21 cellular contexts compared by ENCODE assay signal in genomic region chr5:36205329-36205728, GRCh38. TPM values are rescaled to one million over a fixed set of nuclear protein-coding genes. Genes with fewer than 3 reads are reported as not detected.
A peak's percentile ranks its signal among the peaks of the same experiment; 100 is the strongest.
DNase-seq lines count a peak whose midpoint lies in the region; ATAC-seq, FAIRE-seq and TF ChIP-seq lines count a peak whose summit lies in the region.
"Had no signal": no experiment of that assay in that cellular context is flagged by ENCODE, and none has a peak within 500 bp of the region (broad histone marks: within the 10 kb centered on the region; RNA-seq: fewer than 3 reads in every experiment).

No MANE protein-coding gene starts in this region.

- ATAC-seq in HepG2: no peak
- peak; percentile 89 for ATAC-seq in left lobe of liver
- ATAC-seq: A549; CD8-positive, alpha-beta T cell had no signal

- H3K79me2 ChIP-seq in HepG2 (ENCODE audit: insufficient read depth, low read length): no peaks in the 10 kb centered on the region

- intact Hi-C loops in HepG2 (cut with micrococcal nuclease; ENCODE audit: unreplicated experiment): no loop called here

- H3K36me3 ChIP-seq in liver (ENCODE audit: control insufficient read depth in 4 of 4, insufficient read depth in 3 of 4, low read depth in 1 of 4, low read length in 3 of 4): peaks cover 0 to 49% (median 32%) of the 10 kb centered on the region in 4 donors
- peaks cover 7 to 35% of the 10 kb centered on the region in 2 experiments for H3K36me3 ChIP-seq in HepG2 (replicated peaks in 1 of 2; ENCODE audit: control insufficient read depth in 1 of 2, insufficient read depth in 2 of 2, low read length in 2 of 2)
- peaks cover 0 to 48% (median 0%) of the 10 kb centered on the region in 3 donors for H3K36me3 ChIP-seq in tibial nerve

- peak in 1 of 2 donors; percentile 32 for TF ChIP-seq RAD21 in liver (IDR thresholded peaks at IDR 0.05)
- TF ChIP-seq RAD21 in HepG2 (CRISPR knock-in tag; IDR thresholded peaks at IDR 0.05): no peak

- H3K4me2 ChIP-seq in HepG2 (ENCODE audit: low read depth, low read length): no peak overlapping the region
- H3K4me2 ChIP-seq: A549; BLaER1 treated with 17β-estradiol and CSF1 and Interleukin-3, amounts not matched to agents 10 nM and 100 nM had no signal

- in situ Hi-C loops in HepG2 (cut with HindIII; ENCODE audit: extremely low pct_ligation_motif_present, low pct_unique_long_range_greater_than_20kb): no loop called here

- H3K9me3 ChIP-seq in liver (ENCODE audit: control insufficient read depth in 4 of 4, low read length in 3 of 4) (no peaks in the 10 kb centered on the region), HepG2 (ENCODE audit: low read length) (no peaks in the 10 kb centered on the region), tibial nerve (no peaks in the 10 kb centered on the region)
- H3K9me3 ChIP-seq: A549, Caco-2 had no signal

- FAIRE-seq in HepG2 (lab: Jason Lieb, UNC) (no peak), HTR-8/SVneo (lab: Jason Lieb, UNC) (peak; percentile 42)
- FAIRE-seq: A549, D721Med, GM12892, GM18507 had no signal

- no peaks in the 10 kb centered on the region for H4K20me1 ChIP-seq in HepG2 (ENCODE audit: insufficient read depth, low read length)

- CTCF ChIA-PET in HepG2 (lab: Yijun Ruan, JAX; ENCODE audit: low intra/inter-chr PET ratio, low total read pairs): no interaction called here
- CTCF ChIA-PET in HEK293T (lab: Yijun Ruan, JAX): no interaction called here

- TF ChIP-seq EP300 in HepG2 (IDR thresholded peaks at IDR 0.05; ENCODE audit: low read depth in 2 of 2, low read length in 2 of 2) (no peak), HepG2 (CRISPR knock-in tag; IDR thresholded peaks at IDR 0.05; ENCODE audit: borderline replicate concordance) (no peak), tibial nerve (IDR thresholded peaks at IDR 0.05) (no peak)

- POLR2A ChIA-PET in HepG2 (lab: Yijun Ruan, JAX) (no interaction called here), HEK293T (lab: Yijun Ruan, JAX) (no interaction called here)

- H2AFZ ChIP-seq in HepG2 (ENCODE audit: low read length): no peak overlapping the region

- no peak for DNase-seq in HepG2 (ENCODE audit: low spot score)
- no peak for DNase-seq in HTR-8/SVneo (ENCODE audit: insufficient read length, low spot score)
- DNase-seq in left lobe of liver (ENCODE audit: low spot score): no peak
- DNase-seq in coronary artery (ENCODE audit: low spot score): no peak
- no peak for DNase-seq in HEK293T (ENCODE audit: extremely low spot score)
- DNase-seq in tibial nerve (ENCODE audit: low spot score in 2 of 2): no peak
- DNase-seq: AML-193; Caco-2; Calu3; CD4-positive, alpha-beta T cell; CD8-positive, alpha-beta T cell; DMS79 treated with DMSO at 0.1 percent for 48 hours; GF-D8 had no signal

- TF ChIP-seq POLR2A in HepG2 (IDR thresholded peaks at IDR 0.05; ENCODE audit: insufficient read depth in 1 of 2, low read depth in 2 of 2, low read length in 2 of 2): no peak
- no peak for TF ChIP-seq POLR2A in tibial nerve (IDR thresholded peaks at IDR 0.05)

- H3K4me3 ChIP-seq in liver (ENCODE audit: low read depth in 1 of 3, low read length in 3 of 3) (no peak overlapping the region), HepG2 (replicated peaks in 1 of 3; ENCODE audit: insufficient read depth in 1 of 3, low read depth in 2 of 3, low read length in 3 of 3) (no peak overlapping the region), coronary artery (no peak overlapping the region), tibial nerve (no peak overlapping the region)
- H3K4me3 ChIP-seq: A549; BLaER1 treated with 17β-estradiol and CSF1 and Interleukin-3, amounts not matched to agents 10 nM and 100 nM had no signal

- H3K27ac ChIP-seq in liver (ENCODE audit: low read depth in 1 of 2, low read length in 2 of 2) (no peak overlapping the region), HepG2 (ENCODE audit: extremely low read length, insufficient read depth, low read length) (no peak overlapping the region), coronary artery (no peak overlapping the region), tibial nerve (no peak overlapping the region)
- H3K27ac ChIP-seq: 22Rv1; A549; BLaER1 treated with 17β-estradiol and CSF1 and Interleukin-3, amounts not matched to agents 10 nM and 100 nM; C4-2B had no signal

- H3K4me1 ChIP-seq in liver (ENCODE audit: control insufficient read depth in 4 of 4, insufficient read depth in 4 of 4, low read length in 3 of 4) (peaks cover 0 to 9% (median 5%) of the 10 kb centered on the region in 4 donors), HepG2 (ENCODE audit: insufficient read depth, low read length) (no peaks in the 10 kb centered on the region), tibial nerve (no peaks in the 10 kb centered on the region)
- H3K4me1 ChIP-seq: A549, Caco-2 had no signal

- no peaks in the 10 kb centered on the region for H3K27me3 ChIP-seq in liver (ENCODE audit: control insufficient read depth in 4 of 4, insufficient read depth in 4 of 4, low read length in 3 of 4)
- H3K27me3 ChIP-seq in HepG2 (ENCODE audit: control insufficient read depth in 1 of 2, insufficient read depth in 2 of 2, low read length in 2 of 2): no peaks in the 10 kb centered on the region
- H3K27me3 ChIP-seq in tibial nerve: no peaks in the 10 kb centered on the region
- H3K27me3 ChIP-seq: BLaER1 treated with 17β-estradiol and CSF1 and Interleukin-3, amounts not matched to agents 10 nM and 100 nM had no signal

- H3K9ac ChIP-seq in liver (ENCODE audit: low read depth in 1 of 2, low read length in 2 of 2) (no peak overlapping the region), HepG2 (ENCODE audit: insufficient read depth, low read depth, low read length) (no peak overlapping the region)
- H3K9ac ChIP-seq: BLaER1 treated with 17β-estradiol and CSF1 and Interleukin-3, amounts not matched to agents 10 nM and 100 nM had no signal

- TF ChIP-seq CTCF in liver (IDR thresholded peaks at IDR 0.05; ENCODE audit: low read depth, low read length, missing input control) (no peak), HepG2 (CRISPR knock-in tag; IDR thresholded peaks at IDR 0.05) (no peak), coronary artery (IDR thresholded peaks at IDR 0.05) (no peak), tibial nerve (IDR thresholded peaks at IDR 0.05) (no peak)

- no TSS peak for BruUV-seq in HepG2 (replicated peaks; lab: Mats Ljungman, UMichigan)

- 44% methylated on average over 2 of the region's 2 CpGs for WGBS in liver
- 95% methylated on average over 2 of the region's 2 CpGs for WGBS in HepG2 (ENCODE audit: low lambda C conversion rate)
- 90 to 99% methylated on average over 2 of the region's 2 CpGs for WGBS in tibial nerve, 2 donors

RNA-seq across cellular contexts. Expression of gene NADK2, which starts 36.4 kb away (rescaled TPM):
- total RNA-seq in liver: 100 to 1,000 TPM; 101 to 178 TPM
- polyA plus RNA-seq in liver: 10 to 100 TPM; 73.6 to 74.6 TPM
- 71.4 and 94.9 TPM in 2 replicates for total RNA-seq in HepG2 (2016; rRNA removed; fragmentation: Illumina TruSeq; extraction: Trizol)
- 16.2 and 22.5 TPM in 2 replicates for total RNA-seq in HepG2 (2016; cell fraction: cytosol; rRNA removed; fragmentation: Illumina TruSeq; extraction: Trizol; ENCODE audit: low read depth)
- 66.3 and 99.8 TPM in 2 replicates for total RNA-seq in HepG2 (2016; cell fraction: insoluble cytoplasmic fraction; rRNA removed; fragmentation: Illumina TruSeq; extraction: Trizol)
- total RNA-seq in HepG2 (2016; cell fraction: membrane; rRNA removed; fragmentation: Illumina TruSeq; extraction: Trizol): 39.1 and 45.5 TPM in 2 replicates
- 36.8 and 39.2 TPM in 2 replicates for total RNA-seq in HepG2 (2016; cell fraction: nucleus; rRNA removed; fragmentation: Illumina TruSeq; extraction: Trizol)
- 13.9 and 14.6 TPM in 2 replicates for polyA plus RNA-seq in HepG2 (2011; rRNA removed)
- 6.9 and 10.4 TPM in 2 replicates for polyA plus RNA-seq in HepG2 (2011; cell fraction: cytosol; rRNA removed)
- polyA plus RNA-seq in HepG2 (2011; cell fraction: nucleus; rRNA removed): 5.7 and 12.0 TPM in 2 replicates
- 28.2 and 41.4 TPM in 2 replicates for polyA plus RNA-seq in HepG2 (2012)
- polyA plus RNA-seq in HepG2 (2016; cell fraction: cytosol; fragmentation: Illumina TruSeq; extraction: Trizol; ENCODE audit: low read depth): 11.5 and 11.7 TPM in 2 replicates
- polyA plus RNA-seq in HepG2 (2016; cell fraction: insoluble cytoplasmic fraction; fragmentation: Illumina TruSeq; extraction: Trizol; ENCODE audit: low read depth): 63.7 and 67.5 TPM in 2 replicates
- polyA plus RNA-seq in HepG2 (2016; cell fraction: membrane; fragmentation: Illumina TruSeq; extraction: Trizol; ENCODE audit: low read depth): 21.2 and 22.8 TPM in 2 replicates
- 67.8 and 71.3 TPM in 2 replicates for polyA plus RNA-seq in HepG2 (2016; cell fraction: nucleus; fragmentation: Illumina TruSeq; extraction: Trizol; ENCODE audit: insufficient read depth, low read depth)
- 15.0 and 26.4 TPM in 2 replicates for polyA minus RNA-seq in HepG2 (2011; rRNA and poly(A)+ RNA removed; ENCODE audit: low replicate concordance)
- 20.1 and 29.7 TPM in 2 replicates for polyA minus RNA-seq in HepG2 (2011; cell fraction: cytosol; rRNA and poly(A)+ RNA removed)
- polyA minus RNA-seq in HepG2 (2011; cell fraction: nucleus; rRNA and poly(A)+ RNA removed): 14.9 and 16.9 TPM in 2 replicates
- total RNA-seq in left lobe of liver: 185 TPM
- 10 to 100 TPM; 20.1 to 31.8 (median 21.6) TPM for total RNA-seq in tibial nerve

RNA-seq across cellular contexts. Expression of gene SKP2, which starts 53.4 kb away (rescaled TPM):
- 10 to 100 TPM; 25.4 to 28.2 TPM for total RNA-seq in liver
- polyA plus RNA-seq in liver: 1 to 10 TPM; 4.6 to 5.4 TPM
- total RNA-seq in HepG2 (2016; rRNA removed; fragmentation: Illumina TruSeq; extraction: Trizol): 84.1 and 121 TPM in 2 replicates
- total RNA-seq in HepG2 (2016; cell fraction: cytosol; rRNA removed; fragmentation: Illumina TruSeq; extraction: Trizol; ENCODE audit: low read depth): 34.3 and 35.7 TPM in 2 replicates
- total RNA-seq in HepG2 (2016; cell fraction: insoluble cytoplasmic fraction; rRNA removed; fragmentation: Illumina TruSeq; extraction: Trizol): 83.8 and 119 TPM in 2 replicates
- 103 and 105 TPM in 2 replicates for total RNA-seq in HepG2 (2016; cell fraction: membrane; rRNA removed; fragmentation: Illumina TruSeq; extraction: Trizol)
- 51.9 and 54.0 TPM in 2 replicates for total RNA-seq in HepG2 (2016; cell fraction: nucleus; rRNA removed; fragmentation: Illumina TruSeq; extraction: Trizol)
- polyA plus RNA-seq in HepG2 (2011; rRNA removed): 24.7 and 29.6 TPM in 2 replicates
- 20.2 and 23.0 TPM in 2 replicates for polyA plus RNA-seq in HepG2 (2011; cell fraction: cytosol; rRNA removed)
- polyA plus RNA-seq in HepG2 (2011; cell fraction: nucleus; rRNA removed): 19.4 and 21.5 TPM in 2 replicates
- 16.6 and 29.1 TPM in 2 replicates for polyA plus RNA-seq in HepG2 (2012)
- polyA plus RNA-seq in HepG2 (2016; cell fraction: cytosol; fragmentation: Illumina TruSeq; extraction: Trizol; ENCODE audit: low read depth): 24.9 and 29.5 TPM in 2 replicates
- polyA plus RNA-seq in HepG2 (2016; cell fraction: insoluble cytoplasmic fraction; fragmentation: Illumina TruSeq; extraction: Trizol; ENCODE audit: low read depth): 84.4 and 87.1 TPM in 2 replicates
- polyA plus RNA-seq in HepG2 (2016; cell fraction: membrane; fragmentation: Illumina TruSeq; extraction: Trizol; ENCODE audit: low read depth): 49.9 and 54.3 TPM in 2 replicates
- 55.5 and 56.1 TPM in 2 replicates for polyA plus RNA-seq in HepG2 (2016; cell fraction: nucleus; fragmentation: Illumina TruSeq; extraction: Trizol; ENCODE audit: insufficient read depth, low read depth)
- 46.3 and 180 TPM in 2 replicates for polyA minus RNA-seq in HepG2 (2011; rRNA and poly(A)+ RNA removed; ENCODE audit: low replicate concordance)
- 23.5 and 24.9 TPM in 2 replicates for polyA minus RNA-seq in HepG2 (2011; cell fraction: cytosol; rRNA and poly(A)+ RNA removed)
- polyA minus RNA-seq in HepG2 (2011; cell fraction: nucleus; rRNA and poly(A)+ RNA removed): 30.7 and 31.5 TPM in 2 replicates
- 28.9 TPM for total RNA-seq in left lobe of liver
- total RNA-seq in tibial nerve: 10 to 100 TPM; 12.0 to 20.1 (median 14.7) TPM

RNA-seq across cellular contexts. Expression of gene LMBRD2, which starts 53.6 kb away (rescaled TPM):
- 10 to 100 TPM; 12.9 to 20.5 TPM for total RNA-seq in liver
- 1 to 10 TPM; 3.8 to 5.4 TPM for polyA plus RNA-seq in liver
- 1.8 and 4.7 TPM in 2 replicates for total RNA-seq in HepG2 (2016; rRNA removed; fragmentation: Illumina TruSeq; extraction: Trizol)
- total RNA-seq in HepG2 (2016; cell fraction: cytosol; rRNA removed; fragmentation: Illumina TruSeq; extraction: Trizol; ENCODE audit: low read depth): 0.51 and 0.88 TPM in 2 replicates
- 1.9 and 2.6 TPM in 2 replicates for total RNA-seq in HepG2 (2016; cell fraction: insoluble cytoplasmic fraction; rRNA removed; fragmentation: Illumina TruSeq; extraction: Trizol)
- total RNA-seq in HepG2 (2016; cell fraction: membrane; rRNA removed; fragmentation: Illumina TruSeq; extraction: Trizol): 0.83 and 1.1 TPM in 2 replicates
- 6.0 and 7.7 TPM in 2 replicates for total RNA-seq in HepG2 (2016; cell fraction: nucleus; rRNA removed; fragmentation: Illumina TruSeq; extraction: Trizol)
- 2.0 TPM in 2 replicates for polyA plus RNA-seq in HepG2 (2011; rRNA removed)
- 0.43 and 0.82 TPM in 2 replicates for polyA plus RNA-seq in HepG2 (2011; cell fraction: cytosol; rRNA removed)
- 2.0 and 2.2 TPM in 2 replicates for polyA plus RNA-seq in HepG2 (2011; cell fraction: nucleus; rRNA removed)
- 2.1 and 2.8 TPM in 2 replicates for polyA plus RNA-seq in HepG2 (2012)
- 0.12 and 0.41 TPM in 2 replicates for polyA plus RNA-seq in HepG2 (2016; cell fraction: cytosol; fragmentation: Illumina TruSeq; extraction: Trizol; ENCODE audit: low read depth)
- 1.1 and 1.2 TPM in 2 replicates for polyA plus RNA-seq in HepG2 (2016; cell fraction: insoluble cytoplasmic fraction; fragmentation: Illumina TruSeq; extraction: Trizol; ENCODE audit: low read depth)
- 0.27 and 0.40 TPM in 2 replicates for polyA plus RNA-seq in HepG2 (2016; cell fraction: membrane; fragmentation: Illumina TruSeq; extraction: Trizol; ENCODE audit: low read depth)
- 4.2 and 5.2 TPM in 2 replicates for polyA plus RNA-seq in HepG2 (2016; cell fraction: nucleus; fragmentation: Illumina TruSeq; extraction: Trizol; ENCODE audit: insufficient read depth, low read depth)
- 3.3 and 13.6 TPM in 2 replicates for polyA minus RNA-seq in HepG2 (2011; rRNA and poly(A)+ RNA removed; ENCODE audit: low replicate concordance)
- 2.8 and 4.0 TPM in 2 replicates for polyA minus RNA-seq in HepG2 (2011; cell fraction: cytosol; rRNA and poly(A)+ RNA removed)
- polyA minus RNA-seq in HepG2 (2011; cell fraction: nucleus; rRNA and poly(A)+ RNA removed): 6.8 and 9.4 TPM in 2 replicates
- total RNA-seq in left lobe of liver: 8.9 TPM
- total RNA-seq in tibial nerve: 10 to 100 TPM in 3 of 4 donors, 1 to 10 TPM in 1; 9.0 to 29.7 (median 15.6) TPM
